ENCODE assay signal across 1 cellular context in the genomic region with DNA sequence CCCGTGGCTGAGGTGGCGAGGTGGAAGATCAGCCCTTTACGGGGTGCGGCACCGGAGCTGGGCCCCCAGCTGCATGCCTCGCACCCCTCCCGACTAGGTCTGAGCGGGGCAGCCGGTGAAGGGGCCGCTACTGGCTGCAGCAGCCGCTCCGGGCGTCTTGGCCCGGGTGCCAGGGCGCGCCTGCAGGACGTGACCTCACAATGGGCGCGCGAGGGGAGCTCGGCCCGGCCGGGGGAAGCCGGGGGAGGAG.
A peak's percentile ranks its signal among the peaks of the same experiment; 100 is the strongest.
TF ChIP-seq lines count a peak whose summit lies in the region.

No MANE protein-coding gene starts in this region.

TF ChIP-seq in K562, 482 proteins besides CTCF, POLR2A, EP300 and RAD21:
- TF ChIP-seq TFAP4 (CRISPR knock-in tag; IDR thresholded peaks at IDR 0.05; ENCODE audit: borderline replicate concordance), result 0 out of 2 replicates have a peak, but pooled peaks have one; percentile 19
- TF ChIP-seq, protein P1, sequence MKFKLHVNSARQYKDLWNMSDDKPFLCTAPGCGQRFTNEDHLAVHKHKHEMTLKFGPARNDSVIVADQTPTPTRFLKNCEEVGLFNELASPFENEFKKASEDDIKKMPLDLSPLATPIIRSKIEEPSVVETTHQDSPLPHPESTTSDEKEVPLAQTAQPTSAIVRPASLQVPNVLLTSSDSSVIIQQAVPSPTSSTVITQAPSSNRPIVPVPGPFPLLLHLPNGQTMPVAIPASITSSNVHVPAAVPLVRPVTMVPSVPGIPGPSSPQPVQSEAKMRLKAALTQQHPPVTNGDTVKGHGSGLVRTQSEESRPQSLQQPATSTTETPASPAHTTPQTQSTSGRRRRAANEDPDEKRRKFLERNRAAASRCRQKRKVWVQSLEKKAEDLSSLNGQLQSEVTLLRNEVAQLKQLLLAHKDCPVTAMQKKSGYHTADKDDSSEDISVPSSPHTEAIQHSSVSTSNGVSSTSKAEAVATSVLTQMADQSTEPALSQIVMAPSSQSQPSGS (CRISPR knock-in tag; IDR thresholded peaks at IDR 0.05), result 0 out of 2 replicates have a peak, but pooled peaks have one; percentile 41
- 0 out of 2 replicates have a peak, but pooled peaks have one; percentile 8 for TF ChIP-seq ZBTB40 (IDR thresholded peaks at IDR 0.05)
- no peak for TF ChIP-seq ZBTB40 (CRISPR knock-in tag; IDR thresholded peaks at IDR 0.05)
- peak; percentile 6; the same call in 1 of the 2 replicates for TF ChIP-seq CEBPG (CRISPR knock-in tag; IDR thresholded peaks at IDR 0.05)
- no peak for TF ChIP-seq CEBPG (tag; conservative IDR thresholded peaks at IDR 0.05 in 1 of 2, IDR thresholded peaks at IDR 0.05 in 1 of 2)
- no peak for TF ChIP-seq ZNF217 (CRISPR knock-in tag; IDR thresholded peaks at IDR 0.05)
- TF ChIP-seq ZNF133 (CRISPR knock-in tag; IDR thresholded peaks at IDR 0.05), result no peak
- TF ChIP-seq FOXA3 (CRISPR knock-in tag; conservative IDR thresholded peaks at IDR 0.05 in 1 of 2, IDR thresholded peaks at IDR 0.05 in 1 of 2), result peak in 1 of 2 experiments; percentile 23; a peak in 1 of 4 replicates
- 0 out of 4 replicates have a peak, but pooled peaks of 1 of the 2 experiments have one; percentile 38 for TF ChIP-seq TEAD1 (CRISPR knock-in tag; IDR thresholded peaks at IDR 0.05)
- TF ChIP-seq BRCA1 (IDR thresholded peaks at IDR 0.05), result no peak
- 0 out of 2 replicates have a peak, but pooled peaks have one; percentile 13 for TF ChIP-seq BRCA1 (CRISPR knock-in tag; IDR thresholded peaks at IDR 0.05)
- 0 out of 2 replicates have a peak, but pooled peaks have one; percentile 52 for TF ChIP-seq NR3C1 (CRISPR knock-in tag; IDR thresholded peaks at IDR 0.05)
